Comparison of ENCODE assay signal across 20 cellular contexts in genomic region chr15:36172970-36173369, GRCh38.
"Had no signal": no experiment of that assay in that cellular context is flagged by ENCODE, and none has a peak within 500 bp of the region (broad histone marks: within the 10 kb centered on the region; RNA-seq: fewer than 3 reads in every experiment).

No MANE protein-coding gene starts in this region.

- H3K36me3 ChIP-seq: cardiac muscle cell had no signal

- H3K27ac ChIP-seq: cardiac muscle cell, SK-N-MC had no signal

- H3K4me3 ChIP-seq: cardiac muscle cell, SK-N-MC had no signal

- DNase-seq: activated B cell treated with CpG ODN at 0.5 μM for 24 hours; activated CD4-positive, alpha-beta memory T cell treated with anti-CD3 and anti-CD28 coated beads for 36 hours; activated CD4-positive, alpha-beta T cell treated with anti-CD3 and anti-CD28 coated beads for 1 hour; activated CD4-positive, alpha-beta T cell treated with anti-CD3 and anti-CD28 coated beads, Interleukin-2, amount 10 ng/mL, durations not matched to agents 7 days and 5 days; activated CD8-positive, alpha-beta memory T cell treated with anti-CD3 and anti-CD28 coated beads for 24 hours; activated effector memory CD4-positive, alpha-beta T cell treated with anti-CD3 and anti-CD28 coated beads, Interleukin-2, amount 50 U/mL, for 16 hours; activated naive CD4-positive, alpha-beta T cell treated with Interleukin-2 at 50 U/mL for 16 hours; activated naive CD8-positive, alpha-beta T cell treated with anti-CD3 and anti-CD28 coated beads, Interleukin-2, amount 50 U/mL, for 24 hours; activated T-cell treated with anti-CD3 and anti-CD28 coated beads, Interleukin-2, amount 50 U/mL, for 4 hours; amygdala; NCI-H1417 treated with DMSO at 0.1 percent for 48 hours; NCI-H1694 treated with DMSO at 0.1 percent for 48 hours; NCI-H2029 treated with DMSO at 0.1 percent for 48 hours; NCI-H524; SIG-M5; T-cell; T-helper 2 cell; T1000 had no signal
